In genomic region chr1:183027031-183027430, GRCh38 we compare ENCODE assay signal across 10 cellular contexts. TPM values are rescaled to one million over a fixed set of nuclear protein-coding genes. Genes with fewer than 3 reads are reported as not detected.
DNase-seq lines count a peak whose midpoint lies in the region; ATAC-seq and TF ChIP-seq lines count a peak whose summit lies in the region.
"Had no signal": no experiment of that assay in that cellular context is flagged by ENCODE, and none has a peak within 500 bp of the region (broad histone marks: within the 10 kb centered on the region; RNA-seq: fewer than 3 reads in every experiment).

No MANE protein-coding gene starts in this region.

- in situ Hi-C loops in GM13977 (cut with MboI; ENCODE audit: low pct_unique_long_range_greater_than_20kb, low sequenced_read_pairs, unreplicated experiment): no loop called here

- TF ChIP-seq CTCF in WI38 (IDR thresholded peaks at IDR 0.05; ENCODE audit: low read depth, low read length) (no peak), foreskin fibroblast (IDR thresholded peaks at IDR 0.05; ENCODE audit: low read depth, low read length) (no peak), GM13977 (IDR thresholded peaks at IDR 0.05; ENCODE audit: extremely low read depth, insufficient read depth, missing control alignments) (no peak)

- H3K9ac ChIP-seq in skeletal muscle satellite cell (ENCODE audit: low read depth, low read length): peak overlapping the region; percentile 98

- ATAC-seq in HG02885 (IDR thresholded peaks at IDR 0.05; ENCODE audit: poor library complexity, unreplicated experiment) (no peak), GM21576 (IDR thresholded peaks at IDR 0.05; ENCODE audit: unreplicated experiment) (no peak)
- ATAC-seq: body of pancreas had no signal

- H3K36me3 ChIP-seq in skeletal muscle satellite cell (ENCODE audit: insufficient read depth, low read length): peaks cover 19% of the 10 kb centered on the region

- DNase-seq in foreskin fibroblast (no peak), GM13977 (ENCODE audit: low spot score) (no peak)
- DNase-seq in activated T-cell treated with anti-CD3 and anti-CD28 coated beads, Interleukin-2, amount 50 U/mL, for 1 hour: no peak
- DNase-seq: body of pancreas, NCI-H1092 had no signal

- H3K4me3 ChIP-seq in GM08714 (ENCODE audit: low read length) (peak overlapping the region; percentile 19; the same call in 1 of the 2 replicates), WI38 (ENCODE audit: low read depth, low read length) (peak overlapping the region; percentile 92), foreskin fibroblast (ENCODE audit: low read depth in 1 of 2, low read length in 2 of 2) (peak overlapping the region; percentile 64 to 84), skeletal muscle satellite cell (ENCODE audit: low read length) (peak overlapping the region; percentile 94)
- H3K4me3 ChIP-seq: body of pancreas had no signal

- no peaks in the 10 kb centered on the region for H3K9me3 ChIP-seq in skeletal muscle satellite cell (replicated peaks; ENCODE audit: low read length)
- H3K9me3 ChIP-seq: body of pancreas had no signal

- peak overlapping the region; percentile 84 for H3K4me2 ChIP-seq in skeletal muscle satellite cell (ENCODE audit: low read length)

- H3K4me1 ChIP-seq in skeletal muscle satellite cell (ENCODE audit: control insufficient read depth, insufficient read depth, low read length): peaks cover 64% of the 10 kb centered on the region

- no peaks in the 10 kb centered on the region for H3K27me3 ChIP-seq in skeletal muscle satellite cell (ENCODE audit: control insufficient read depth, insufficient read depth, low read length)
- H3K27me3 ChIP-seq: body of pancreas had no signal

RNA-seq across cellular contexts. Expression of gene LAMC1, which starts 3.8 kb away (rescaled TPM):
- total RNA-seq in skeletal muscle satellite cell (2012; rRNA removed): 721 and 783 TPM in 2 replicates

Comparison
In these comparisons a context has a peak if more than half of its experiments do, and no peak if none do; other contexts are left out.
1. H3K4me3 ChIP-seq: peak in every context shown above with its lines; median percentile 94 in skeletal muscle satellite cell; 92 in WI38; 74 in foreskin fibroblast; 19 in GM08714.